1 cellular context compared by ENCODE assay signal in the genomic region with DNA sequence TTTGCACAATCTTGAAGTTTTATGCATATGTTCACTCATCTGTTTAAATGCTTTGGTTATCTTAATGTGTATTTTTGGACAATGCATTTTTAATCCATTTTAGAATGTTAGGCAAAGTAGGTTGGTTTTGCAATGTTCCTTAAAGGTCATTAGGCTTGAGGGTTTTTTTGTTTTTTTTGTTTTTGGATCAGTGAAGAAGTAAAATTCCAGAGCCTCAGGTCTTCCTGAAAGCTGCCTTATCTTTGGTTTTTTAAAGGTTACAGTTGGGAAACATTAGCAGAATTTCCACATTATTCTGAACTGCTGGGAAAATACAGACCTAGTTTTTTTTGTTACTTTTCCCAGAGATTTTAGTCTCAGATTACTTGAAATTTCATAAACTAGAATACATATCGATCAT.
TF ChIP-seq lines count a peak whose summit lies in the region.

No MANE protein-coding gene starts in this region.

TF ChIP-seq in endothelial cell of umbilical vein, 7 proteins besides CTCF, POLR2A, EP300 and RAD21 (continued from another document):
- no peak for TF ChIP-seq MYC (IDR thresholded peaks at IDR 0.05; ENCODE audit: low read depth, low read length)
- no peak for TF ChIP-seq EZH2 (IDR thresholded peaks at IDR 0.05; ENCODE audit: borderline replicate concordance, low read depth, low read length, severe bottlenecking)
- no peak for TF ChIP-seq POLR2AphosphoS5 (IDR thresholded peaks at IDR 0.05; ENCODE audit: insufficient read depth, low read depth, low read length)
- TF ChIP-seq, protein P1, sequence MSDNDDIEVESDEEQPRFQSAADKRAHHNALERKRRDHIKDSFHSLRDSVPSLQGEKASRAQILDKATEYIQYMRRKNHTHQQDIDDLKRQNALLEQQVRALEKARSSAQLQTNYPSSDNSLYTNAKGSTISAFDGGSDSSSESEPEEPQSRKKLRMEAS (IDR thresholded peaks at IDR 0.05; ENCODE audit: insufficient read depth, insufficient read length), result no peak
- no peak for TF ChIP-seq FOS (IDR thresholded peaks at IDR 0.05; ENCODE audit: borderline replicate concordance, insufficient read depth, low read length)
- no peak for TF ChIP-seq GATA2 (IDR thresholded peaks at IDR 0.05; ENCODE audit: insufficient read depth, insufficient read length, low read depth, low read length)
